In genomic region chr20:289693-290080, GRCh38 we compare ENCODE assay signal across 9 cellular contexts. TPM values are rescaled to one million over a fixed set of nuclear protein-coding genes. Genes with fewer than 3 reads are reported as not detected.
A peak's percentile ranks its signal among the peaks of the same experiment; 100 is the strongest.
DNase-seq lines count a peak whose midpoint lies in the region; ATAC-seq and TF ChIP-seq lines count a peak whose summit lies in the region.
"Had no signal": no experiment of that assay in that cellular context is flagged by ENCODE, and none has a peak within 500 bp of the region (broad histone marks: within the 10 kb centered on the region; RNA-seq: fewer than 3 reads in every experiment).

No MANE protein-coding gene starts in this region.

- H3K36me3 Mint-ChIP-seq in Caco-2 (ENCODE audit: insufficient read depth, unreplicated experiment) (no peaks in the 10 kb centered on the region), neural progenitor cell (peaks cover 11% of the 10 kb centered on the region)
- H3K36me3 Mint-ChIP-seq in effector memory CD8-positive, alpha-beta T cell (ENCODE audit: insufficient read depth), result no peaks in the 10 kb centered on the region

- TF ChIP-seq CTCF in Caco-2 (IDR thresholded peaks at IDR 0.05; ENCODE audit: insufficient read depth in 1 of 2, low read depth in 1 of 2, low read length in 1 of 2, severe bottlenecking in 1 of 2, unreplicated experiment in 1 of 2), result no peak
- TF ChIP-seq CTCF in neural progenitor cell (IDR thresholded peaks at IDR 0.05), result no peak

- peak overlapping the region; percentile 82 for H3K4me2 ChIP-seq in neural progenitor cell

- no peak overlapping the region for H3K27ac ChIP-seq in neural progenitor cell

- DNase-seq in Caco-2, result no peak
- DNase-seq in MG63, result no peak
- no peak for DNase-seq in effector memory CD8-positive, alpha-beta T cell
- DNase-seq in neural progenitor cell (ENCODE audit: low spot score), result no peak
- DNase-seq in HK-2 (ENCODE audit: unreplicated experiment), result no peak
- no peak for DNase-seq in midbrain (lab: John Stamatoyannopoulos, UW)
- no peak for DNase-seq in effector CD4-positive, alpha-beta T cell
- DNase-seq: foreskin keratinocyte had no signal

- no peaks in the 10 kb centered on the region for H4K20me1 ChIP-seq in neural progenitor cell (ENCODE audit: low read depth)

- H3K4me1 Mint-ChIP-seq in Caco-2 (ENCODE audit: low read depth, unreplicated experiment), result no peaks in the 10 kb centered on the region
- H3K4me1 Mint-ChIP-seq in effector memory CD8-positive, alpha-beta T cell (ENCODE audit: low read depth in 2 of 2), result peaks cover 0 to 13% of the 10 kb centered on the region in 2 donors
- H3K4me1 Mint-ChIP-seq in neural progenitor cell, result peaks cover 10% of the 10 kb centered on the region

- H3K79me2 ChIP-seq in neural progenitor cell (ENCODE audit: low read depth), result peaks cover 11% of the 10 kb centered on the region

- H3K27me3 Mint-ChIP-seq in Caco-2 (ENCODE audit: insufficient read depth, unreplicated experiment) (no peaks in the 10 kb centered on the region), neural progenitor cell (ENCODE audit: insufficient read depth, low read depth) (peaks cover 2% of the 10 kb centered on the region)
- no peaks in the 10 kb centered on the region for H3K27me3 Mint-ChIP-seq in effector memory CD8-positive, alpha-beta T cell

- peak overlapping the region; percentile 74 for H3K4me3 ChIP-seq in Caco-2 (ENCODE audit: low read depth, low read length)
- H3K4me3 ChIP-seq in MG63, result peak overlapping the region; percentile 62
- peak overlapping the region; percentile 78 for H3K4me3 ChIP-seq in neural progenitor cell

- H2AFZ ChIP-seq in neural progenitor cell (replicated peaks), result peak overlapping the region; percentile 98

- H3K36me3 ChIP-seq in Caco-2 (ENCODE audit: control insufficient read depth, insufficient read depth, low read length) (no peaks in the 10 kb centered on the region), MG63 (no peaks in the 10 kb centered on the region), neural progenitor cell (no peaks in the 10 kb centered on the region)

- H3K4me1 ChIP-seq in Caco-2 (peaks cover 20% of the 10 kb centered on the region), neural progenitor cell (peaks cover 5% of the 10 kb centered on the region)
- H3K4me1 ChIP-seq: foreskin keratinocyte had no signal

- peak; percentile 5 for ATAC-seq in effector memory CD8-positive, alpha-beta T cell (replicated peaks)
- no peak for ATAC-seq in GM21381 (IDR thresholded peaks at IDR 0.05; ENCODE audit: unreplicated experiment)

- peak overlapping the region; percentile 46 for H3K9ac ChIP-seq in neural progenitor cell

- intact Hi-C loops in Caco-2 (cut with micrococcal nuclease; ENCODE audit: unreplicated experiment), result no loop called here

- CTCF ChIA-PET in Caco-2 (lab: Charles Lee), result no interaction called here

- H3K9me3 Mint-ChIP-seq in Caco-2 (ENCODE audit: unreplicated experiment) (no peaks in the 10 kb centered on the region), neural progenitor cell (no peaks in the 10 kb centered on the region)
- no peaks in the 10 kb centered on the region for H3K9me3 Mint-ChIP-seq in effector memory CD8-positive, alpha-beta T cell

- H3F3A ChIP-seq in neural progenitor cell (ENCODE audit: low read depth), result peaks cover 6% of the 10 kb centered on the region

- H3K27me3 ChIP-seq in Caco-2 (replicated peaks; ENCODE audit: control insufficient read depth, insufficient read depth, low read length), result no peaks in the 10 kb centered on the region
- no peaks in the 10 kb centered on the region for H3K27me3 ChIP-seq in MG63
- peaks cover 21% of the 10 kb centered on the region for H3K27me3 ChIP-seq in neural progenitor cell
- H3K27me3 ChIP-seq: foreskin keratinocyte had no signal

- POLR2A ChIA-PET in Caco-2 (lab: Charles Lee), result no interaction called here

- TSS peak; percentile 46 for BruUV-seq in Caco-2 (replicated peaks; lab: Mats Ljungman, UMichigan)

- H3K27ac Mint-ChIP-seq in Caco-2 (ENCODE audit: unreplicated experiment), result no peak overlapping the region
- H3K27ac Mint-ChIP-seq in effector memory CD8-positive, alpha-beta T cell, result no peak overlapping the region
- peak overlapping the region; percentile 96 for H3K27ac Mint-ChIP-seq in neural progenitor cell

- H3K9me3 ChIP-seq in Caco-2 (no peaks in the 10 kb centered on the region), MG63 (no peaks in the 10 kb centered on the region), neural progenitor cell (ENCODE audit: low read depth) (no peaks in the 10 kb centered on the region)

- no peak overlapping the region for H3K4me3 Mint-ChIP-seq in Caco-2 (ENCODE audit: unreplicated experiment)
- no peak overlapping the region for H3K4me3 Mint-ChIP-seq in effector memory CD8-positive, alpha-beta T cell
- no peak overlapping the region for H3K4me3 Mint-ChIP-seq in neural progenitor cell

RNA-seq across cellular contexts. Expression of gene C20orf96, which starts 0.9 kb away (rescaled TPM):
- 10.3 and 11.5 TPM in 2 replicates for total RNA-seq in Caco-2 (2022)
- 1.6 TPM in 1 of 2 replicates, not detected in the other for total RNA-seq in MG63 (2014; rRNA removed; shearing (Covaris generic); ENCODE audit: low replicate concordance)
- total RNA-seq in neural progenitor cell (ENCODE audit: low replicate concordance), result 5.0 and 6.0 TPM in 2 replicates

RNA-seq across cellular contexts. Expression of gene ZCCHC3, which starts 7.7 kb away (rescaled TPM):
- total RNA-seq in Caco-2 (2022) (34.4 and 37.2 TPM in 2 replicates), neural progenitor cell (ENCODE audit: low replicate concordance) (24.2 and 43.4 TPM in 2 replicates)
- 9.1 and 13.5 TPM in 2 replicates for total RNA-seq in MG63 (2014; rRNA removed; shearing (Covaris generic); ENCODE audit: low replicate concordance)

RNA-seq across cellular contexts. Expression of gene DEFB132, which starts 32.2 kb away (rescaled TPM):
- total RNA-seq in Caco-2 (2022) (not detected in 2 replicates), neural progenitor cell (ENCODE audit: low replicate concordance) (not detected in 2 replicates)
- not detected in 2 replicates for total RNA-seq in MG63 (2014; rRNA removed; shearing (Covaris generic); ENCODE audit: low replicate concordance)
- total RNA-seq: foreskin keratinocyte had no signal

RNA-seq across cellular contexts. Expression of gene SOX12, which starts 35.7 kb away (rescaled TPM):
- total RNA-seq in Caco-2 (2022), result 13.9 and 14.7 TPM in 2 replicates
- 2.1 and 3.1 TPM in 2 replicates for total RNA-seq in MG63 (2014; rRNA removed; shearing (Covaris generic); ENCODE audit: low replicate concordance)
- 5.3 and 26.6 TPM in 2 replicates for total RNA-seq in neural progenitor cell (ENCODE audit: low replicate concordance)

RNA-seq across cellular contexts. Expression of gene NRSN2, which starts 57.2 kb away (rescaled TPM):
- total RNA-seq in Caco-2 (2022) (24.6 and 27.5 TPM in 2 replicates), neural progenitor cell (ENCODE audit: low replicate concordance) (8.8 and 20.1 TPM in 2 replicates)
- 1.8 and 24.3 TPM in 2 replicates for total RNA-seq in MG63 (2014; rRNA removed; shearing (Covaris generic); ENCODE audit: low replicate concordance)
